ENCODE assay signal across 11 cellular contexts in the genomic region with DNA sequence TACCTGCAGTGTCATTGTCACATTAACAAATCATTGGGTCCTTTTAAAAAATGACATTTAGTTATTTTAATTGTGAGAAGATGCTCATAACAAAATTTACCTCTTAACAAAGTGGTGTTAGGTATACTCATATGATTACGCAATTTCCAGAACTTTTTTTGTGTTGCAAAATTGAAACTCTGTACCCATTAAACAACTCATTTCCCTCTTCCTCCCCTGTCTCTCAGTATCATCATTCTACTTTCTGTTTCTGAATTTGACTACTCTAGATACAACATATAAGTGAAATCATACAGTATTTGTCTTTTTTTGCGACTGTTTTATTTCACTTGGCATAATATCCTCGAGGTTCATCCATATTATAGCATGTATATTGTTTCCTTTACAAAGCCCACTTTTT. TPM values are rescaled to one million over a fixed set of nuclear protein-coding genes. Genes with fewer than 3 reads are reported as not detected.
DNase-seq lines count a peak whose midpoint lies in the region; ATAC-seq and TF ChIP-seq lines count a peak whose summit lies in the region.
"Had no signal": no experiment of that assay in that cellular context is flagged by ENCODE, and none has a peak within 500 bp of the region (broad histone marks: within the 10 kb centered on the region; RNA-seq: fewer than 3 reads in every experiment).

No MANE protein-coding gene starts in this region.

- CTCF ChIA-PET in CD4-positive, alpha-beta T cell (lab: Charles Lee) = no interaction called here

- no peaks in the 10 kb centered on the region for H3K9me3 ChIP-seq in CD4-positive, alpha-beta T cell (ENCODE audit: control insufficient read depth, low read length)
- H3K9me3 ChIP-seq: ascending aorta had no signal

- POLR2A ChIA-PET in CD4-positive, alpha-beta T cell (lab: Charles Lee) = no interaction called here

- no peaks in the 10 kb centered on the region for H3K9me3 Mint-ChIP-seq in CD4-positive, alpha-beta T cell
- no peaks in the 10 kb centered on the region for H3K9me3 Mint-ChIP-seq in T-helper 1 cell treated with Interleukin-12 subunit alpha and Interleukin-12 subunit beta and Interleukin-4 antibody, amounts not matched to agents 30 μg/mL and 1 μg/mL, for 36 hours

- no peaks in the 10 kb centered on the region for H3K27me3 ChIP-seq in CD4-positive, alpha-beta T cell (ENCODE audit: control insufficient read depth, insufficient read depth, low read length)
- H3K27me3 ChIP-seq: ascending aorta had no signal

- H3K27me3 Mint-ChIP-seq in CD4-positive, alpha-beta T cell = no peaks in the 10 kb centered on the region
- H3K27me3 Mint-ChIP-seq in T-helper 1 cell treated with Interleukin-12 subunit alpha and Interleukin-12 subunit beta and Interleukin-4 antibody, amounts not matched to agents 30 μg/mL and 1 μg/mL, for 36 hours (ENCODE audit: low read depth) = no peaks in the 10 kb centered on the region

- TF ChIP-seq CTCF in CD4-positive, alpha-beta T cell (IDR thresholded peaks at IDR 0.05) = no peak

- intact Hi-C loops in CD4-positive, alpha-beta T cell (cut with DNase I, micrococcal nuclease) = no loop called here
- intact Hi-C loops in head of caudate nucleus (cut with DNase I) = no loop called here

- no peak for DNase-seq in CD4-positive, alpha-beta T cell
- DNase-seq in head of caudate nucleus (no peak), foreskin melanocyte (no peak), GM19238 (ENCODE audit: insufficient read length, low spot score) (no peak), NCI-H774 (lab: John Stamatoyannopoulos, UW) (no peak)
- DNase-seq: retina had no signal

- no peak overlapping the region for H3K4me3 Mint-ChIP-seq in CD4-positive, alpha-beta T cell
- H3K4me3 Mint-ChIP-seq in T-helper 1 cell treated with Interleukin-12 subunit alpha and Interleukin-12 subunit beta and Interleukin-4 antibody, amounts not matched to agents 30 μg/mL and 1 μg/mL, for 36 hours = peak overlapping the region; percentile 1

- peaks cover 28% of the 10 kb centered on the region for H3K4me1 Mint-ChIP-seq in CD4-positive, alpha-beta T cell (ENCODE audit: low read depth)
- peaks cover 16% of the 10 kb centered on the region for H3K4me1 Mint-ChIP-seq in T-helper 1 cell treated with Interleukin-12 subunit alpha and Interleukin-12 subunit beta and Interleukin-4 antibody, amounts not matched to agents 30 μg/mL and 1 μg/mL, for 36 hours (ENCODE audit: low read depth)

- H3K36me3 Mint-ChIP-seq in CD4-positive, alpha-beta T cell (ENCODE audit: low read depth) = peaks cover 55% of the 10 kb centered on the region
- peaks cover 18% of the 10 kb centered on the region for H3K36me3 Mint-ChIP-seq in T-helper 1 cell treated with Interleukin-12 subunit alpha and Interleukin-12 subunit beta and Interleukin-4 antibody, amounts not matched to agents 30 μg/mL and 1 μg/mL, for 36 hours (ENCODE audit: low read depth)

- H3K27ac Mint-ChIP-seq in CD4-positive, alpha-beta T cell = peak overlapping the region; percentile 49
- peak overlapping the region; percentile 0 for H3K27ac Mint-ChIP-seq in T-helper 1 cell treated with Interleukin-12 subunit alpha and Interleukin-12 subunit beta and Interleukin-4 antibody, amounts not matched to agents 30 μg/mL and 1 μg/mL, for 36 hours

- no peak overlapping the region for H3K27ac ChIP-seq in CD4-positive, alpha-beta T cell (ENCODE audit: low read depth, low read length)
- H3K27ac ChIP-seq: ascending aorta, SK-N-MC had no signal

- ATAC-seq in CD4-positive, alpha-beta T cell (ENCODE audit: poor library complexity) = no peak
- ATAC-seq in GM19395 (IDR thresholded peaks at IDR 0.05; ENCODE audit: unreplicated experiment) (peak; percentile 97), HG03045 (IDR thresholded peaks at IDR 0.05; ENCODE audit: unreplicated experiment) (peak; percentile 96)

RNA-seq across cellular contexts. Expression of gene CHST2, which starts 58.7 kb away (rescaled TPM):
- 1 to 10 TPM; 2.0 TPM for total RNA-seq in CD4-positive, alpha-beta T cell

RNA-seq across cellular contexts. Expression of gene U2SURP, which starts 59.5 kb away (rescaled TPM):
- total RNA-seq in CD4-positive, alpha-beta T cell = 100 to 1,000 TPM; 164 to 179 TPM
